In the genomic region with DNA sequence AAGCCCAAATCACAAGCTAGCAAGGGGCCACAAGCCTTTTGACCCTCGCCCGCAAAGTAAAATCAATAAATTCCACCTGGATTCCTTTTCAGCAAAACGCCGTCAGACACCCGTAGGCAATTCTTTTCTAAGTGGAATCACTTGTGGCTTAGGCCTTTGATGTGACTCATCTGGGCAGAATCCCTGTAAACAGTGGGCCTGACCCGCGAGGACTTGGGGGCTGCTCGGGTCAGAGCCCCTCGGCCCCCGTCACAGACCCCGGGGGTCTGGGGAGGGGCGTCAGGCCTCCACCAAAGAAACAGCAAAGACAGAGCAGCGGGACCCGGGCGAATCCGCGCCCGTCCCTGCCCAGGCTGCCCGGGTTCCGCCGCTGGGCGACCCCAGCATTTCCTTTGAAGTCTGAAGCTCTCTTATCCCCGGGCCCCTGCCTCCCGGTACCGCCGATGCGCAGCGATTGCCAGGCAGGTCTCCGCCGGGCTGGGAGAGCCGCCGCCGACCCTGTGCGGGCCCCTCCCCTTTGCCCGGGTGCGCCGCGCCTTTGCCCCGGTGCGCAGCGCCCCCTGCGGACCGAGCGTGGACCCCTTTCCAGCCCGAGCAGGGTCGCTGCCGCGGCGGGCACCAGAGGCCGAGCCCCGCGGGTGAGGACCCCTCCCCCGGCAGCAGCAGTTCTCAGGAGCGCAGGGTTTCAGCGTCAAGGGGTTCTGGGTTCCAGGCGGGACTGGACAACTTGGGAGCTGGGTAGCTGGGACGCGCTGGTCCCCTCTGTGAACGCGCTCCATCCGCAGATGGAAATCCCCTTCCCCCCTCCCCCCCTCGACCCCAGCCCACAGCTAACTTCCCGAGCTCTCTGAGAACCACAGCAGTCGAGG, we compare ENCODE assay signal across 8 cellular contexts.
DNase-seq lines count a peak whose midpoint lies in the region; ATAC-seq and TF ChIP-seq lines count a peak whose summit lies in the region.

No MANE protein-coding gene starts in this region.

- peaks cover 2% of the 10 kb centered on the region; the same call in 2 of the 3 replicates for H3K4me1 Mint-ChIP-seq in GM23338
- peaks cover 23% of the 10 kb centered on the region for H3K4me1 Mint-ChIP-seq in T-helper 2 cell treated with Interferon-gamma antibody and Interleukin-4, amounts not matched to agents 5 μg/mL and 100 μg/mL, for 36 hours (ENCODE audit: low read depth)
- peaks cover 34% of the 10 kb centered on the region for H3K4me1 Mint-ChIP-seq in nephron progenitor cell

- TF ChIP-seq POLR2A in ovary (IDR thresholded peaks at IDR 0.05): no peak

- H3K4me2 ChIP-seq in GM23338: peak overlapping the region; percentile 92

- ATAC-seq in GM23338 (peak; percentile 95), HG03439 (IDR thresholded peaks at IDR 0.05; ENCODE audit: unreplicated experiment) (no peak), HG03045 (IDR thresholded peaks at IDR 0.05; ENCODE audit: unreplicated experiment) (no peak)

- peak; percentile 85 for DNase-seq in GM23338 (ENCODE audit: low spot score)
- DNase-seq in T-helper 2 cell treated with Interferon-gamma antibody and Interleukin-4, amounts not matched to agents 5 μg/mL and 100 μg/mL, for 36 hours (ENCODE audit: low spot score): peak; percentile 7
- DNase-seq in dorsolateral prefrontal cortex: no peak
- peak; percentile 85 for DNase-seq in nephron progenitor cell
- no peak for DNase-seq in ovary

- H3K27me3 Mint-ChIP-seq in GM23338 (ENCODE audit: insufficient read depth, low read depth, poor library complexity): peaks cover 15% of the 10 kb centered on the region
- peaks cover 19% of the 10 kb centered on the region for H3K27me3 Mint-ChIP-seq in T-helper 2 cell treated with Interferon-gamma antibody and Interleukin-4, amounts not matched to agents 5 μg/mL and 100 μg/mL, for 36 hours (ENCODE audit: low read depth)
- H3K27me3 Mint-ChIP-seq in nephron progenitor cell (ENCODE audit: low read depth, poor library complexity): peaks cover 23% of the 10 kb centered on the region

- H3K4me3 ChIP-seq in GM23338 (peak overlapping the region; percentile 69), dorsolateral prefrontal cortex (peak overlapping the region in 35 of 59 donors; percentile 8 to 48 (median 24)), urinary bladder (ENCODE audit: low read depth, low read length) (peak overlapping the region; percentile 20), ovary (no peak overlapping the region)

- TF ChIP-seq EP300 in ovary (IDR thresholded peaks at IDR 0.05): no peak

- peak overlapping the region; percentile 95 for H2AFZ ChIP-seq in GM23338

- H3K4me1 ChIP-seq in GM23338 (ENCODE audit: insufficient read depth) (peaks cover 6% of the 10 kb centered on the region), urinary bladder (ENCODE audit: insufficient read depth) (peaks cover 2% of the 10 kb centered on the region), ovary (ENCODE audit: insufficient read depth) (no peaks in the 10 kb centered on the region)

- H4K20me1 ChIP-seq in GM23338 (replicated peaks; ENCODE audit: insufficient read depth): no peaks in the 10 kb centered on the region

- WGBS in urinary bladder: 16% methylated on average over 63 of the region's 64 CpGs
- WGBS in ovary, 3 donors: 16 to 27% (median 22%) methylated on average over 41 to 64 of the region's 64 CpGs

- no peak overlapping the region for H3K27ac Mint-ChIP-seq in GM23338
- H3K27ac Mint-ChIP-seq in T-helper 2 cell treated with Interferon-gamma antibody and Interleukin-4, amounts not matched to agents 5 μg/mL and 100 μg/mL, for 36 hours: no peak overlapping the region
- H3K27ac Mint-ChIP-seq in nephron progenitor cell: no peak overlapping the region

- H3K4me3 Mint-ChIP-seq in GM23338: peak overlapping the region; percentile 67
- H3K4me3 Mint-ChIP-seq in T-helper 2 cell treated with Interferon-gamma antibody and Interleukin-4, amounts not matched to agents 5 μg/mL and 100 μg/mL, for 36 hours: no peak overlapping the region
- peak overlapping the region; percentile 74 for H3K4me3 Mint-ChIP-seq in nephron progenitor cell

- H3K27ac ChIP-seq in GM23338 (ENCODE audit: low read depth) (no peak overlapping the region), dorsolateral prefrontal cortex (no peak overlapping the region), urinary bladder (ENCODE audit: low read depth) (no peak overlapping the region), ovary (no peak overlapping the region)

- H3K9me3 Mint-ChIP-seq in GM23338 (peaks cover 9% of the 10 kb centered on the region; the same call in 2 of the 3 replicates), nephron progenitor cell (peaks cover 8% of the 10 kb centered on the region)
- no peaks in the 10 kb centered on the region for H3K9me3 Mint-ChIP-seq in T-helper 2 cell treated with Interferon-gamma antibody and Interleukin-4, amounts not matched to agents 5 μg/mL and 100 μg/mL, for 36 hours

- intact Hi-C loops in dorsolateral prefrontal cortex (cut with DNase I) (no loop called here), ovary (cut with DNase I) (no loop called here)

- H3K79me2 ChIP-seq in GM23338 (replicated peaks; ENCODE audit: insufficient read depth): no peaks in the 10 kb centered on the region

- H3K9me2 ChIP-seq in GM23338 (ENCODE audit: insufficient read depth): no peaks in the 10 kb centered on the region

- H3K9me3 ChIP-seq in ovary: no peaks in the 10 kb centered on the region

- H3K36me3 ChIP-seq in GM23338 (ENCODE audit: insufficient read depth): no peaks in the 10 kb centered on the region
- no peaks in the 10 kb centered on the region for H3K36me3 ChIP-seq in urinary bladder (ENCODE audit: insufficient read depth)
- H3K36me3 ChIP-seq in ovary: no peaks in the 10 kb centered on the region

- H3K36me3 Mint-ChIP-seq in GM23338 (ENCODE audit: low read depth) (peaks cover 6% of the 10 kb centered on the region; the same call in 2 of the 3 replicates), nephron progenitor cell (ENCODE audit: low read depth) (no peaks in the 10 kb centered on the region)
- H3K36me3 Mint-ChIP-seq in T-helper 2 cell treated with Interferon-gamma antibody and Interleukin-4, amounts not matched to agents 5 μg/mL and 100 μg/mL, for 36 hours (ENCODE audit: low read depth): peaks cover 2% of the 10 kb centered on the region

- H3F3A ChIP-seq in GM23338 (replicated peaks; ENCODE audit: low read depth): no peaks in the 10 kb centered on the region

- TF ChIP-seq CTCF in GM23338 (conservative IDR thresholded peaks at IDR 0.05; ENCODE audit: low read depth in 2 of 2): peak; percentile 65 to 85
- peak in 28 of 56 donors; percentile 9 to 40 (median 22) for TF ChIP-seq CTCF in dorsolateral prefrontal cortex (IDR thresholded peaks at IDR 0.05 in 54 of 56, conservative IDR thresholded peaks at IDR 0.05 in 2 of 56; ENCODE audit: low read depth in 1 of 56, partially characterized antibody in 56 of 56)
- peak; percentile 62 for TF ChIP-seq CTCF in nephron progenitor cell (IDR thresholded peaks at IDR 0.05)
- TF ChIP-seq CTCF in ovary (IDR thresholded peaks at IDR 0.05): peak in 1 of 3 donors; percentile 13

- H3K27me3 ChIP-seq in GM23338 (ENCODE audit: insufficient read depth): peaks cover 23% of the 10 kb centered on the region
- peaks cover 0 to 31% (median 9%) of the 10 kb centered on the region in 45 donors for H3K27me3 ChIP-seq in dorsolateral prefrontal cortex
- H3K27me3 ChIP-seq in ovary: no peaks in the 10 kb centered on the region

TF ChIP-seq in GM23338, 12 proteins besides CTCF, POLR2A, EP300 and RAD21:
- no peak for TF ChIP-seq JUNB (IDR thresholded peaks at IDR 0.05; ENCODE audit: unreplicated experiment)

Comparison
In these comparisons a context has a peak if more than half of its experiments do, and no peak if none do; other contexts are left out.
1. DNase-seq: peak in GM23338 (single experiment), T-helper 2 cell treated with Interferon-gamma antibody and Interleukin-4, amounts not matched to agents 5 μg/mL and 100 μg/mL, for 36 hours (single experiment) and nephron progenitor cell (single experiment); none in dorsolateral prefrontal cortex (0 of 10) and ovary (0 of 5).